20 cellular contexts compared by ENCODE assay signal in genomic region chr10:6980353-6980752, GRCh38.
A peak's percentile ranks its signal among the peaks of the same experiment; 100 is the strongest.
DNase-seq lines count a peak whose midpoint lies in the region; ATAC-seq and TF ChIP-seq lines count a peak whose summit lies in the region.
"Had no signal": no experiment of that assay in that cellular context is flagged by ENCODE, and none has a peak within 500 bp of the region (broad histone marks: within the 10 kb centered on the region; RNA-seq: fewer than 3 reads in every experiment).

No MANE protein-coding gene starts in this region.

- peaks cover 21% of the 10 kb centered on the region for H3K4me1 ChIP-seq in DND-41 (ENCODE audit: insufficient read depth, low read length)
- H3K4me1 ChIP-seq: Peyer's patch had no signal

- no peak overlapping the region for H3K4me3 Mint-ChIP-seq in T-helper 17 cell
- H3K4me3 Mint-ChIP-seq in neural crest cell = no peak overlapping the region
- H3K4me3 Mint-ChIP-seq: CD4-positive, alpha-beta memory T cell had no signal

- H3K9me3 ChIP-seq in DND-41 (ENCODE audit: insufficient read depth, low read length, severe bottlenecking) (peaks cover 8% of the 10 kb centered on the region), KOPT-K1 (ENCODE audit: insufficient read depth, low read length, poor library complexity, severe bottlenecking) (peaks cover 9% of the 10 kb centered on the region), T-helper 17 cell (ENCODE audit: control insufficient read depth, low read length, poor library complexity, severe bottlenecking) (no peaks in the 10 kb centered on the region)
- H3K9me3 ChIP-seq: Peyer's patch had no signal

- no peak overlapping the region for H3K9ac ChIP-seq in DND-41 (ENCODE audit: low read depth, low read length)

- peaks cover 23% of the 10 kb centered on the region for H3K27me3 Mint-ChIP-seq in T-helper 17 cell
- H3K27me3 Mint-ChIP-seq in neural crest cell (ENCODE audit: low read depth) = no peaks in the 10 kb centered on the region

- H3K27ac Mint-ChIP-seq in T-helper 17 cell (peak overlapping the region; percentile 29), neural crest cell (ENCODE audit: unreplicated experiment) (peak overlapping the region; percentile 5)
- H3K27ac Mint-ChIP-seq: CD4-positive, alpha-beta memory T cell had no signal

- H3K27me3 ChIP-seq in DND-41 (ENCODE audit: insufficient read depth, low read length, poor library complexity) = no peaks in the 10 kb centered on the region
- H3K27me3 ChIP-seq: Peyer's patch had no signal

- TF ChIP-seq CTCF in DND-41 (IDR thresholded peaks at IDR 0.05; ENCODE audit: borderline replicate concordance, extremely low read depth, low read length, poor library complexity, severe bottlenecking) = peak; percentile 2
- no peak for TF ChIP-seq CTCF in neural crest cell (conservative IDR thresholded peaks at IDR 0.05)

- no peaks in the 10 kb centered on the region for H3K79me2 ChIP-seq in DND-41 (ENCODE audit: insufficient read depth, low read length)

- H4K20me1 ChIP-seq in DND-41 (ENCODE audit: insufficient read depth, low read length) = no peaks in the 10 kb centered on the region

- DNase-seq in DND-41 (peak; percentile 45), T-helper 17 cell (no peak), neural crest cell (ENCODE audit: low read depth, low spot score) (no peak), AG20443 (ENCODE audit: low spot score) (no peak)
- no peak for DNase-seq in central memory CD4-positive, alpha-beta T cell
- DNase-seq: ACHN; CD4-positive, alpha-beta memory T cell; DMS79 treated with DMSO at 0.1 percent for 48 hours; KBM-7; NCI-H187; NCI-H2171 treated with DMSO at 0.1 percent for 48 hours; NCI-H446 treated with DMSO at 0.1 percent for 48 hours; NCI-H774; Peyer's patch; SHP77 treated with DMSO at 0.1 percent for 48 hours; T-helper 1 cell had no signal

- no peak overlapping the region for H3K4me2 ChIP-seq in DND-41 (ENCODE audit: insufficient read depth, low read length)

- H3K36me3 Mint-ChIP-seq in T-helper 17 cell (ENCODE audit: low read depth) = no peaks in the 10 kb centered on the region
- H3K36me3 Mint-ChIP-seq in neural crest cell (ENCODE audit: low read depth) = no peaks in the 10 kb centered on the region
- H3K36me3 Mint-ChIP-seq: CD4-positive, alpha-beta memory T cell had no signal

- ATAC-seq in DND-41 (ENCODE audit: insufficient read depth, low read depth) (peak; percentile 81), T-helper 17 cell (no peak), HG03196 (IDR thresholded peaks at IDR 0.05; ENCODE audit: unreplicated experiment) (no peak)
- ATAC-seq: HCT116, SK-N-SH treated with all-trans-retinoic acid at 6 μM for 48 hours had no signal

- no peak overlapping the region for H3K4me3 ChIP-seq in DND-41 (ENCODE audit: low read depth in 1 of 2, low read length in 2 of 2)
- H3K4me3 ChIP-seq: Peyer's patch had no signal

- H3K27ac ChIP-seq in DND-41 (ENCODE audit: low read length) (no peak overlapping the region; the same call in 1 of the 2 replicates), KOPT-K1 (ENCODE audit: low read depth, low read length, poor library complexity, severe bottlenecking) (peak overlapping the region; percentile 57)
- H3K27ac ChIP-seq: Peyer's patch had no signal

- no peaks in the 10 kb centered on the region for H3K9me3 Mint-ChIP-seq in neural crest cell

- peaks cover 6% of the 10 kb centered on the region for H3K4me1 Mint-ChIP-seq in T-helper 17 cell
- H3K4me1 Mint-ChIP-seq in neural crest cell = peaks cover 22% of the 10 kb centered on the region
- H3K4me1 Mint-ChIP-seq: CD4-positive, alpha-beta memory T cell had no signal

- H2AFZ ChIP-seq in DND-41 (ENCODE audit: low read depth, low read length) = no peak overlapping the region

- H3K36me3 ChIP-seq in DND-41 (ENCODE audit: insufficient read depth, low read length) (no peaks in the 10 kb centered on the region), KOPT-K1 (ENCODE audit: insufficient read depth, low read length) (no peaks in the 10 kb centered on the region)
- H3K36me3 ChIP-seq: Peyer's patch had no signal
